9 cellular contexts compared by ENCODE assay signal in genomic region chr10:60140681-60141632, GRCh38.
A peak's percentile ranks its signal among the peaks of the same experiment; 100 is the strongest.
DNase-seq lines count a peak whose midpoint lies in the region; ATAC-seq, FAIRE-seq and TF ChIP-seq lines count a peak whose summit lies in the region.
"Had no signal": no experiment of that assay in that cellular context is flagged by ENCODE, and none has a peak within 500 bp of the region (broad histone marks: within the 10 kb centered on the region; RNA-seq: fewer than 3 reads in every experiment).

No MANE protein-coding gene starts in this region.

- TF ChIP-seq CTCF in fibroblast of the aortic adventitia (IDR thresholded peaks at IDR 0.05; ENCODE audit: insufficient read depth, low read length) (no peak), natural killer cell (IDR thresholded peaks at IDR 0.05) (no peak), OCI-LY7 (conservative IDR thresholded peaks at IDR 0.05; ENCODE audit: low read length) (no peak)

- H3K4me1 ChIP-seq in trophoblast cell (ENCODE audit: control insufficient read depth in 1 of 2, insufficient read depth in 2 of 2, low read length in 2 of 2) (peaks cover 6% of the 10 kb centered on the region in 2 experiments), OCI-LY7 (ENCODE audit: insufficient read depth, low read length, poor library complexity, severe bottlenecking) (no peaks in the 10 kb centered on the region)

- no CpG with 5 or more reads among the region's 11 CpGs for WGBS in trophoblast cell (ENCODE audit: extremely low coverage, insufficient coverage, insufficient read length)

- no peak overlapping the region for H3K4me3 Mint-ChIP-seq in natural killer cell

- POLR2A ChIA-PET in OCI-LY7 (lab: Charles Lee), result interaction anchor here (0.7 kb wide), 1 partner anchor 833 kb away, joined by 4 read pairs; no protein-coding TSS in a partner anchor

- H3K36me3 ChIP-seq in trophoblast cell (ENCODE audit: control insufficient read depth in 1 of 2, insufficient read depth in 2 of 2, low read length in 2 of 2), result no peaks in the 10 kb centered on the region
- no peaks in the 10 kb centered on the region for H3K36me3 ChIP-seq in OCI-LY7 (ENCODE audit: insufficient read depth, low read length)

- peak overlapping the region; percentile 41 for H4K91ac ChIP-seq in trophoblast cell (ENCODE audit: low read depth, low read length)

- H3K27ac ChIP-seq in trophoblast cell (ENCODE audit: low read depth, low read length) (peak overlapping the region; percentile 96), OCI-LY7 (ENCODE audit: low read depth, low read length, poor library complexity, severe bottlenecking) (no peak overlapping the region)

- FAIRE-seq in HTR-8/SVneo (lab: Jason Lieb, UNC), result no peak

- intact Hi-C loops in natural killer cell (cut with micrococcal nuclease), result no loop called here
- intact Hi-C loops in OCI-LY7 (cut with micrococcal nuclease; ENCODE audit: unreplicated experiment), result no loop called here

- peak overlapping the region; percentile 6 for H3K14ac ChIP-seq in trophoblast cell (ENCODE audit: low read length)

- H4K20me1 ChIP-seq in OCI-LY7 (ENCODE audit: insufficient read depth, low read length), result no peaks in the 10 kb centered on the region

- no peak overlapping the region for H3K4me3 ChIP-seq in fibroblast of the aortic adventitia (ENCODE audit: low read depth, low read length)
- no peak overlapping the region for H3K4me3 ChIP-seq in trophoblast cell (ENCODE audit: low read depth, low read length)
- no peak overlapping the region for H3K4me3 ChIP-seq in OCI-LY7 (ENCODE audit: low read depth, low read length, poor library complexity, severe bottlenecking)

- no peak overlapping the region for H3K9ac ChIP-seq in trophoblast cell (ENCODE audit: low read length)

- in situ Hi-C loops in G401 (cut with HindIII; ENCODE audit: low sequenced_read_pairs), result no loop called here

- no peak overlapping the region for H2AK5ac ChIP-seq in trophoblast cell (ENCODE audit: low read length)

- CTCF ChIA-PET in OCI-LY7 (lab: Charles Lee; ENCODE audit: unreplicated experiment), result no interaction called here

- no peaks in the 10 kb centered on the region for H3K4me1 Mint-ChIP-seq in natural killer cell

- no peaks in the 10 kb centered on the region for H3K9me2 ChIP-seq in OCI-LY7 (ENCODE audit: insufficient read depth, low read length)

- peak; percentile 5 for DNase-seq in EH (ENCODE audit: low read depth)
- DNase-seq in NCI-H510A treated with DMSO at 0.1 percent for 48 hours (lab: John Stamatoyannopoulos, UW), result peak; percentile 80
- peak; percentile 22 for DNase-seq in fibroblast of the aortic adventitia (ENCODE audit: low read depth)
- DNase-seq in trophoblast cell, result peak in 1 of 2 donors; percentile 57
- DNase-seq in natural killer cell, result no peak
- DNase-seq in G401 (ENCODE audit: low spot score), result no peak
- DNase-seq in OCI-LY7 (ENCODE audit: low spot score), result no peak
- DNase-seq in HTR-8/SVneo (ENCODE audit: insufficient read length, low spot score), result no peak
- DNase-seq: activated CD4-positive, alpha-beta T cell treated with anti-CD3 and anti-CD28 coated beads for 4 hours had no signal

- H2BK12ac ChIP-seq in trophoblast cell (ENCODE audit: low read length), result peak overlapping the region; percentile 25

- H3K9me3 ChIP-seq in trophoblast cell (ENCODE audit: insufficient read depth, low read depth, low read length), result no peaks in the 10 kb centered on the region
- no peaks in the 10 kb centered on the region for H3K9me3 ChIP-seq in OCI-LY7 (ENCODE audit: low read length)

- BruUV-seq in OCI-LY7 (replicated peaks; lab: Mats Ljungman, UMichigan), result no TSS peak

- H3K4ac ChIP-seq in trophoblast cell (ENCODE audit: low read depth, low read length), result no peak overlapping the region

- H4K8ac ChIP-seq in trophoblast cell (ENCODE audit: low read depth, low read length), result peak overlapping the region; percentile 21

- H3K36me3 Mint-ChIP-seq in natural killer cell, result no peaks in the 10 kb centered on the region

- peaks cover 3% of the 10 kb centered on the region for H3K79me2 ChIP-seq in trophoblast cell (ENCODE audit: control insufficient read depth, insufficient read depth, low read length, poor library complexity)
- no peaks in the 10 kb centered on the region for H3K79me2 ChIP-seq in OCI-LY7 (ENCODE audit: insufficient read depth, low read depth, low read length)

- H4K12ac ChIP-seq in trophoblast cell (ENCODE audit: low read depth, low read length), result no peak overlapping the region

- no peaks in the 10 kb centered on the region for H3K27me3 Mint-ChIP-seq in natural killer cell (ENCODE audit: low read depth in 2 of 2)

- H3K4me2 ChIP-seq in trophoblast cell (ENCODE audit: low read length), result peak overlapping the region; percentile 73
- H3K4me2 ChIP-seq in OCI-LY7 (ENCODE audit: low read length), result no peak overlapping the region

- ATAC-seq in natural killer cell, result no peak

- peaks cover 13% of the 10 kb centered on the region for H3K79me1 ChIP-seq in trophoblast cell (ENCODE audit: low read length)

- H2BK5ac ChIP-seq in trophoblast cell (ENCODE audit: low read depth, low read length, poor library complexity), result peak overlapping the region; percentile 76

- H3K23ac ChIP-seq in trophoblast cell (ENCODE audit: low read length), result no peak overlapping the region

- H3K18ac ChIP-seq in trophoblast cell (ENCODE audit: low read length), result no peak overlapping the region

- H2AFZ ChIP-seq in trophoblast cell (ENCODE audit: insufficient read depth, low read length, poor library complexity), result peak overlapping the region; percentile 30
- H2AFZ ChIP-seq in OCI-LY7 (ENCODE audit: low read length), result no peak overlapping the region

- peak overlapping the region; percentile 90 for H2BK120ac ChIP-seq in trophoblast cell (ENCODE audit: insufficient read depth, low read length, poor library complexity)

- no peaks in the 10 kb centered on the region for H3K27me3 ChIP-seq in trophoblast cell (ENCODE audit: insufficient read depth, low read length)

- no peak overlapping the region for H3K27ac Mint-ChIP-seq in natural killer cell

- no peaks in the 10 kb centered on the region for H3K9me3 Mint-ChIP-seq in natural killer cell

Comparison
In these comparisons a context has a peak if more than half of its experiments do, and no peak if none do; other contexts are left out.
1. DNase-seq: peak in EH (single experiment), NCI-H510A treated with DMSO at 0.1 percent for 48 hours (single experiment) and fibroblast of the aortic adventitia (single experiment); none in natural killer cell (single experiment), G401 (single experiment), OCI-LY7 (single experiment) and HTR-8/SVneo (single experiment).